Comparison of ENCODE assay signal across 8 cellular contexts in the genomic region with DNA sequence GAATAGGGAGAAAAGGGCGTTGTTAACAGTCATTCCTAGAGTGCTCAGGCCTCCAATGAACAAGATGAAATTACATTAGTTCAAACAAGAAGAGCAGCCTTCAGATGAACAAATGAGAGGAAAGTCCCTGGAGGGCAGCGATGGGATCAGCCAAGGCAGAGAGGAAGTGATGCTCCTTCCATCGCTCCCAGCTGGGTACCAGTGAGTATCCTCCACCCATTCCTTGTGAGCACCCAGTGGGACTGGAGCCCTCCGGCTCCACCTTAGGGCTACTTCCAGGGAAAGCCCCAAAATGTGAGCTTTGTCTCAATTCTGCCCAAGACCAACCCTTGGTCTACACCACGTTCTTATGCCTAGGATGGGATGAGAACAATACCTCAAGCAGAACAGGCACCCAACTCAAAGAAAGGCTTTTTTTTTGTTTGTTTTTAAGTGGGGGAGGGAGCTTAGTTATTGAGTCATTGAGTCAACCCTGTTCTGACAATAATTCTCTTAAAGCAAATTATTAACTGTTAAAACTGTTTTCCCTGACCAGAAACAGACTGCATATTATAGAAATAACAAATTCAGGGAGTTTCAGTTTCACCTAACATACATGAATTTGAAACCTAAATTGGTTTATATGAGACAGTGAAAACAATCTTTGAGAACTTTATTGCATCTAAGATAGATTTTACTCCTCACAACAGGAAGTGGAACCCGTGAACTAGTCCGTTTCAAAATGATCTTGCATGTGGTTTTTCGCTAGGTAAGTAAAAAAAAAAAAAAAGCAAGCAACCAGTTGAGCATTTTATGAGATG.
DNase-seq lines count a peak whose midpoint lies in the region; ATAC-seq and TF ChIP-seq lines count a peak whose summit lies in the region.

No MANE protein-coding gene starts in this region.

- DNase-seq in OCI-LY7 (ENCODE audit: low spot score): peak; percentile 2
- DNase-seq in GM19240 (ENCODE audit: insufficient read length, low spot score): no peak
- DNase-seq in SW480 (ENCODE audit: low spot score): no peak
- DNase-seq in GDM1 (lab: John Stamatoyannopoulos, UW): no peak
- no peak for DNase-seq in activated CD4-positive, alpha-beta T cell treated with anti-CD3 and anti-CD28 coated beads, Interleukin-2, amount 50 U/mL, for 4 hours

- H3K4me2 ChIP-seq in OCI-LY7 (ENCODE audit: low read length): peak overlapping the region; percentile 40; the same call in 1 of the 2 replicates

- ATAC-seq in GM18868 (IDR thresholded peaks at IDR 0.05; ENCODE audit: unreplicated experiment) (peak; percentile 78), HG02623 (IDR thresholded peaks at IDR 0.05; ENCODE audit: unreplicated experiment) (peak; percentile 54)

- H3K4me1 ChIP-seq in OCI-LY7 (ENCODE audit: insufficient read depth, low read length, poor library complexity, severe bottlenecking) (peaks cover 6% of the 10 kb centered on the region), mucosa of rectum (ENCODE audit: control insufficient read depth in 2 of 2, insufficient read depth in 2 of 2, low read length in 2 of 2) (peaks cover 0 to 2% of the 10 kb centered on the region in 2 donors)

- H3K36me3 ChIP-seq in OCI-LY7 (ENCODE audit: insufficient read depth, low read length) (no peaks in the 10 kb centered on the region), mucosa of rectum (ENCODE audit: control insufficient read depth in 2 of 2, insufficient read depth in 2 of 2, low read length in 2 of 2) (no peaks in the 10 kb centered on the region)

- no peaks in the 10 kb centered on the region for H4K20me1 ChIP-seq in OCI-LY7 (ENCODE audit: insufficient read depth, low read length)

- no peak for TF ChIP-seq CTCF in OCI-LY7 (conservative IDR thresholded peaks at IDR 0.05; ENCODE audit: low read length)

- CTCF ChIA-PET in OCI-LY7 (lab: Charles Lee; ENCODE audit: unreplicated experiment): no interaction called here

- peak overlapping the region; percentile 43; the same call in 1 of the 2 replicates for H2AFZ ChIP-seq in OCI-LY7 (ENCODE audit: low read length)

- H3K27ac ChIP-seq in OCI-LY7 (ENCODE audit: low read depth, low read length, poor library complexity, severe bottlenecking): no peak overlapping the region
- H3K27ac ChIP-seq in mucosa of rectum (ENCODE audit: low read depth in 2 of 2, low read length in 2 of 2): peak overlapping the region; percentile 44 to 77

- H3K9ac ChIP-seq in mucosa of rectum (ENCODE audit: low read depth in 1 of 2, low read length in 2 of 2): peak overlapping the region in 1 of 2 donors; percentile 29

- intact Hi-C loops in OCI-LY7 (cut with micrococcal nuclease; ENCODE audit: unreplicated experiment): no loop called here

- POLR2A ChIA-PET in OCI-LY7 (lab: Charles Lee): interaction anchor here (0.6 to 0.7 kb wide), 2 partner anchors 48 to 883 kb away, joined by 3 read pairs; no protein-coding TSS in a partner anchor

- no peaks in the 10 kb centered on the region for H3K9me3 ChIP-seq in OCI-LY7 (ENCODE audit: low read length)
- H3K9me3 ChIP-seq in mucosa of rectum (ENCODE audit: control insufficient read depth in 2 of 2, low read length in 2 of 2): no peaks in the 10 kb centered on the region

- no peaks in the 10 kb centered on the region for H3K9me2 ChIP-seq in OCI-LY7 (ENCODE audit: insufficient read depth, low read length)

- BruUV-seq in OCI-LY7 (replicated peaks; lab: Mats Ljungman, UMichigan): no TSS peak

- H3K4me3 ChIP-seq in OCI-LY7 (ENCODE audit: low read depth, low read length, poor library complexity, severe bottlenecking) (no peak overlapping the region), mucosa of rectum (ENCODE audit: low read length in 2 of 2) (no peak overlapping the region)

- H3K27me3 ChIP-seq in mucosa of rectum (ENCODE audit: control insufficient read depth in 2 of 2, insufficient read depth in 2 of 2, low read length in 2 of 2): no peaks in the 10 kb centered on the region

- H3K79me2 ChIP-seq in OCI-LY7 (ENCODE audit: insufficient read depth, low read depth, low read length): no peaks in the 10 kb centered on the region
